In the genomic region with DNA sequence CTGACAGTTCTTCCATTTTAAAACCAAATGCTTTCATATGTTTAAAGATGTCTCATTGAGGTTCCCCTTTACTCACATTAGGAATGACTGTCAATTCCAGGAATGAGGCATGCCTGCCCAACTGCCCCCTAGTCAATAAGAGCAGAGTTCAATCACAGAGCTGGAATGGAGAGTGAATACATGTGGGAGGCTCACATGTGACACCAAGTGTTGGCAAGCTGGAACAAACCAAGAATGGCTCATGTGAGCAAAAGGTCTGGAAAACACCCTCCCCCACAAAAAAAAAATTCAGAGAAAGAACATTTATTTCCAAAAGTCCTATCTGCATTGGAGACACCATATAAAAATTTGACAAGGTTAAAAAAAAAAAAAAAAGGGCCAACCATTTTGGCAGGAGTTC, we compare ENCODE assay signal across 1 cellular context.
TF ChIP-seq lines count a peak whose summit lies in the region.

No MANE protein-coding gene starts in this region.

TF ChIP-seq in GM12878, 131 proteins besides CTCF, POLR2A, EP300 and RAD21 (continued from another document):
- TF ChIP-seq, protein P1, sequence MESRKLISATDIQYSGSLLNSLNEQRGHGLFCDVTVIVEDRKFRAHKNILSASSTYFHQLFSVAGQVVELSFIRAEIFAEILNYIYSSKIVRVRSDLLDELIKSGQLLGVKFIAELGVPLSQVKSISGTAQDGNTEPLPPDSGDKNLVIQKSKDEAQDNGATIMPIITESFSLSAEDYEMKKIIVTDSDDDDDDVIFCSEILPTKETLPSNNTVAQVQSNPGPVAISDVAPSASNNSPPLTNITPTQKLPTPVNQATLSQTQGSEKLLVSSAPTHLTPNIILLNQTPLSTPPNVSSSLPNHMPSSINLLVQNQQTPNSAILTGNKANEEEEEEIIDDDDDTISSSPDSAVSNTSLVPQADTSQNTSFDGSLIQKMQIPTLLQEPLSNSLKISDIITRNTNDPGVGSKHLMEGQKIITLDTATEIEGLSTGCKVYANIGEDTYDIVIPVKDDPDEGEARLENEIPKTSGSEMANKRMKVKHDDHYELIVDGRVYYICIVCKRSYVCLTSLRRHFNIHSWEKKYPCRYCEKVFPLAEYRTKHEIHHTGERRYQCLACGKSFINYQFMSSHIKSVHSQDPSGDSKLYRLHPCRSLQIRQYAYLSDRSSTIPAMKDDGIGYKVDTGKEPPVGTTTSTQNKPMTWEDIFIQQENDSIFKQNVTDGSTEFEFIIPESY (IDR thresholded peaks at IDR 0.05) = no peak
- no peak for TF ChIP-seq SMAD5 (IDR thresholded peaks at IDR 0.05; ENCODE audit: low read depth)
- no peak for TF ChIP-seq CBFB (IDR thresholded peaks at IDR 0.05; ENCODE audit: low read depth)
- 0 out of 2 replicates have a peak, but pooled peaks have one; percentile 24 for TF ChIP-seq DPF2 (IDR thresholded peaks at IDR 0.05)
- TF ChIP-seq SREBF1 (IDR thresholded peaks at IDR 0.05; ENCODE audit: low read length) = no peak
- TF ChIP-seq, protein P2, sequence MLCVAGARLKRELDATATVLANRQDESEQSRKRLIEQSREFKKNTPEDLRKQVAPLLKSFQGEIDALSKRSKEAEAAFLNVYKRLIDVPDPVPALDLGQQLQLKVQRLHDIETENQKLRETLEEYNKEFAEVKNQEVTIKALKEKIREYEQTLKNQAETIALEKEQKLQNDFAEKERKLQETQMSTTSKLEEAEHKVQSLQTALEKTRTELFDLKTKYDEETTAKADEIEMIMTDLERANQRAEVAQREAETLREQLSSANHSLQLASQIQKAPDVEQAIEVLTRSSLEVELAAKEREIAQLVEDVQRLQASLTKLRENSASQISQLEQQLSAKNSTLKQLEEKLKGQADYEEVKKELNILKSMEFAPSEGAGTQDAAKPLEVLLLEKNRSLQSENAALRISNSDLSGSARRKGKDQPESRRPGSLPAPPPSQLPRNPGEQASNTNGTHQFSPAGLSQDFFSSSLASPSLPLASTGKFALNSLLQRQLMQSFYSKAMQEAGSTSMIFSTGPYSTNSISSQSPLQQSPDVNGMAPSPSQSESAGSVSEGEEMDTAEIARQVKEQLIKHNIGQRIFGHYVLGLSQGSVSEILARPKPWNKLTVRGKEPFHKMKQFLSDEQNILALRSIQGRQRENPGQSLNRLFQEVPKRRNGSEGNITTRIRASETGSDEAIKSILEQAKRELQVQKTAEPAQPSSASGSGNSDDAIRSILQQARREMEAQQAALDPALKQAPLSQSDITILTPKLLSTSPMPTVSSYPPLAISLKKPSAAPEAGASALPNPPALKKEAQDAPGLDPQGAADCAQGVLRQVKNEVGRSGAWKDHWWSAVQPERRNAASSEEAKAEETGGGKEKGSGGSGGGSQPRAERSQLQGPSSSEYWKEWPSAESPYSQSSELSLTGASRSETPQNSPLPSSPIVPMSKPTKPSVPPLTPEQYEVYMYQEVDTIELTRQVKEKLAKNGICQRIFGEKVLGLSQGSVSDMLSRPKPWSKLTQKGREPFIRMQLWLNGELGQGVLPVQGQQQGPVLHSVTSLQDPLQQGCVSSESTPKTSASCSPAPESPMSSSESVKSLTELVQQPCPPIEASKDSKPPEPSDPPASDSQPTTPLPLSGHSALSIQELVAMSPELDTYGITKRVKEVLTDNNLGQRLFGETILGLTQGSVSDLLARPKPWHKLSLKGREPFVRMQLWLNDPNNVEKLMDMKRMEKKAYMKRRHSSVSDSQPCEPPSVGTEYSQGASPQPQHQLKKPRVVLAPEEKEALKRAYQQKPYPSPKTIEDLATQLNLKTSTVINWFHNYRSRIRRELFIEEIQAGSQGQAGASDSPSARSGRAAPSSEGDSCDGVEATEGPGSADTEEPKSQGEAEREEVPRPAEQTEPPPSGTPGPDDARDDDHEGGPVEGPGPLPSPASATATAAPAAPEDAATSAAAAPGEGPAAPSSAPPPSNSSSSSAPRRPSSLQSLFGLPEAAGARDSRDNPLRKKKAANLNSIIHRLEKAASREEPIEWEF (IDR thresholded peaks at IDR 0.05; ENCODE audit: insufficient replicate concordance, low read depth, low read length) = no peak
- no peak for TF ChIP-seq ATF7 (IDR thresholded peaks at IDR 0.05; ENCODE audit: low read depth)
- TF ChIP-seq, protein P3, sequence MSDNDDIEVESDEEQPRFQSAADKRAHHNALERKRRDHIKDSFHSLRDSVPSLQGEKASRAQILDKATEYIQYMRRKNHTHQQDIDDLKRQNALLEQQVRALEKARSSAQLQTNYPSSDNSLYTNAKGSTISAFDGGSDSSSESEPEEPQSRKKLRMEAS (IDR thresholded peaks at IDR 0.05; ENCODE audit: low read depth, low read length) = 0 out of 2 replicates have a peak, but pooled peaks have one; percentile 38
- TF ChIP-seq SMARCA5 (IDR thresholded peaks at IDR 0.05) = no peak
- no peak for TF ChIP-seq ZBED1 (IDR thresholded peaks at IDR 0.05; ENCODE audit: borderline replicate concordance)
- no peak for TF ChIP-seq KDM1A (IDR thresholded peaks at IDR 0.05; ENCODE audit: borderline replicate concordance)
- no peak for TF ChIP-seq BRCA1 (IDR thresholded peaks at IDR 0.05; ENCODE audit: low read depth, low read length)
- TF ChIP-seq ESRRA (IDR thresholded peaks at IDR 0.05; ENCODE audit: low read length) = no peak
- no peak for TF ChIP-seq POU2F2 (IDR thresholded peaks at IDR 0.05; ENCODE audit: borderline replicate concordance, low read depth, low read length)
- no peak for TF ChIP-seq NR2C2 (IDR thresholded peaks at IDR 0.05; ENCODE audit: borderline replicate concordance, control insufficient read depth, insufficient read length, low read depth)
